Comparison of ENCODE assay signal across 8 cellular contexts in genomic region chr13:110712081-110712848, GRCh38. TPM values are rescaled to one million over a fixed set of nuclear protein-coding genes. Genes with fewer than 3 reads are reported as not detected.
DNase-seq lines count a peak whose midpoint lies in the region; ATAC-seq and TF ChIP-seq lines count a peak whose summit lies in the region.

No MANE protein-coding gene starts in this region.

- no peaks in the 10 kb centered on the region for H3K27me3 Mint-ChIP-seq in nephron (ENCODE audit: low read depth)
- H3K27me3 Mint-ChIP-seq in stimulated activated naive CD8-positive, alpha-beta T cell treated with anti-CD3 and anti-CD28 coated beads, Interleukin-15, Interleukin-2, amounts not matched to agents 100 ng/mL and 50 ng/mL, for 24 hours: no peaks in the 10 kb centered on the region

- peaks cover 9% of the 10 kb centered on the region for H3K4me1 Mint-ChIP-seq in nephron
- peaks cover 17% of the 10 kb centered on the region for H3K4me1 Mint-ChIP-seq in stimulated activated naive CD8-positive, alpha-beta T cell treated with anti-CD3 and anti-CD28 coated beads, Interleukin-15, Interleukin-2, amounts not matched to agents 100 ng/mL and 50 ng/mL, for 24 hours (ENCODE audit: low read depth)

- peak overlapping the region; percentile 98 for H3K9ac ChIP-seq in GM23248

- H3K4me3 ChIP-seq in GM23248: peak overlapping the region; percentile 87
- H3K4me3 ChIP-seq in RWPE2 (ENCODE audit: severe bottlenecking): peak overlapping the region; percentile 72
- H3K4me3 ChIP-seq in fibroblast of the aortic adventitia (ENCODE audit: low read depth, low read length): peak overlapping the region; percentile 92

- peak; percentile 18 for ATAC-seq in RWPE2 (ENCODE audit: low read depth)

- no peaks in the 10 kb centered on the region for H3K36me3 Mint-ChIP-seq in nephron (ENCODE audit: low read depth)
- peaks cover 4% of the 10 kb centered on the region for H3K36me3 Mint-ChIP-seq in stimulated activated naive CD8-positive, alpha-beta T cell treated with anti-CD3 and anti-CD28 coated beads, Interleukin-15, Interleukin-2, amounts not matched to agents 100 ng/mL and 50 ng/mL, for 24 hours (ENCODE audit: low read depth)

- no peaks in the 10 kb centered on the region for H4K20me1 ChIP-seq in GM23248 (ENCODE audit: insufficient read depth)

- peak overlapping the region; percentile 94 to 98 (median 97) for H3K4me3 Mint-ChIP-seq in nephron
- H3K4me3 Mint-ChIP-seq in stimulated activated naive CD8-positive, alpha-beta T cell treated with anti-CD3 and anti-CD28 coated beads, Interleukin-15, Interleukin-2, amounts not matched to agents 100 ng/mL and 50 ng/mL, for 24 hours: peak overlapping the region; percentile 94

- TF ChIP-seq CTCF in RWPE2 (IDR thresholded peaks at IDR 0.05; ENCODE audit: poor library complexity, severe bottlenecking): no peak
- no peak for TF ChIP-seq CTCF in fibroblast of the aortic adventitia (IDR thresholded peaks at IDR 0.05; ENCODE audit: insufficient read depth, low read length)
- TF ChIP-seq CTCF in nephron (IDR thresholded peaks at IDR 0.05; ENCODE audit: unreplicated experiment in 3 of 3): no peak

- H3K9me2 ChIP-seq in GM23248 (ENCODE audit: insufficient read depth): no peaks in the 10 kb centered on the region

- peak overlapping the region; percentile 96 to 100 (median 99) for H3K27ac Mint-ChIP-seq in nephron
- peak overlapping the region; percentile 97 for H3K27ac Mint-ChIP-seq in stimulated activated naive CD8-positive, alpha-beta T cell treated with anti-CD3 and anti-CD28 coated beads, Interleukin-15, Interleukin-2, amounts not matched to agents 100 ng/mL and 50 ng/mL, for 24 hours

- no peaks in the 10 kb centered on the region for H3K9me3 Mint-ChIP-seq in nephron
- no peaks in the 10 kb centered on the region for H3K9me3 Mint-ChIP-seq in stimulated activated naive CD8-positive, alpha-beta T cell treated with anti-CD3 and anti-CD28 coated beads, Interleukin-15, Interleukin-2, amounts not matched to agents 100 ng/mL and 50 ng/mL, for 24 hours

- peak overlapping the region; percentile 86 for H2AFZ ChIP-seq in GM23248

- peaks cover 35% of the 10 kb centered on the region for H3F3A ChIP-seq in GM23248 (ENCODE audit: insufficient read depth)

- H3K4me1 ChIP-seq in GM23248 (ENCODE audit: insufficient read depth) (peaks cover 14% of the 10 kb centered on the region), RWPE2 (ENCODE audit: insufficient read depth, poor library complexity, severe bottlenecking) (peaks cover 4% of the 10 kb centered on the region)

- WGBS in GM23248 (ENCODE audit: low coverage in 1 of 2, low lambda C conversion rate in 2 of 2, missing lambda C conversion rate in 2 of 2), 2 experiments: 1 to 3% methylated on average over 36 to 51 of the region's 58 CpGs

- H3K27me3 ChIP-seq in GM23248 (replicated peaks; ENCODE audit: insufficient read depth): no peaks in the 10 kb centered on the region
- H3K27me3 ChIP-seq in RWPE2 (ENCODE audit: insufficient read depth, poor library complexity, severe bottlenecking): no peaks in the 10 kb centered on the region

- H3K79me2 ChIP-seq in GM23248 (ENCODE audit: insufficient read depth): peaks cover 36% of the 10 kb centered on the region

- H3K27ac ChIP-seq in GM23248 (peak overlapping the region; percentile 98), RWPE2 (ENCODE audit: poor library complexity, severe bottlenecking) (peak overlapping the region; percentile 83)

- in situ Hi-C loops in GM23248 (cut with MboI): no loop called here

- H3K36me3 ChIP-seq in GM23248 (ENCODE audit: low read depth): no peaks in the 10 kb centered on the region
- no peaks in the 10 kb centered on the region for H3K36me3 ChIP-seq in RWPE2 (ENCODE audit: low read depth)

- DNase-seq in Daoy (ENCODE audit: low read depth) (peak; percentile 87), GM23248 (peak; percentile 97), LHCN-M2 (ENCODE audit: low read depth) (peak; percentile 85), RWPE2 (ENCODE audit: low spot score) (peak; percentile 79), activated gamma-delta T cell (lab: John Stamatoyannopoulos, UW) (peak; percentile 85), fibroblast of the aortic adventitia (ENCODE audit: low read depth) (peak; percentile 72)

- peak overlapping the region; percentile 95 for H3K4me2 ChIP-seq in GM23248 (ENCODE audit: unreplicated experiment)

- no peaks in the 10 kb centered on the region for H3K9me3 ChIP-seq in GM23248 (ENCODE audit: low read depth)
- H3K9me3 ChIP-seq in RWPE2 (ENCODE audit: severe bottlenecking): no peaks in the 10 kb centered on the region

RNA-seq across cellular contexts. Expression of gene ING1, which starts 1.2 kb away (rescaled TPM):
- total RNA-seq in Daoy (2014; rRNA removed; shearing (Covaris generic)): 1.9 and 5.7 TPM in 2 replicates
- total RNA-seq in GM23248 (2014; rRNA removed; shearing (Covaris generic)): 7.2 and 8.2 TPM in 2 replicates
- polyA plus RNA-seq in GM23248 (2016; fragmentation: Nextera tagmentation; extraction: Ambion mirVana): 6.5 and 7.2 TPM in 2 replicates
- total RNA-seq in LHCN-M2 (2014; rRNA removed) (7.8 and 14.8 TPM in 2 replicates), fibroblast of the aortic adventitia (ENCODE audit: low replicate concordance) (5.6 and 9.2 TPM in 2 replicates)
- 7.3 TPM for polyA plus RNA-seq in LHCN-M2 (2012)

RNA-seq across cellular contexts. Expression of gene CARS2, which starts 6.3 kb away (rescaled TPM):
- total RNA-seq in Daoy (2014; rRNA removed; shearing (Covaris generic)): 29.1 and 41.5 TPM in 2 replicates
- 74.1 and 75.7 TPM in 2 replicates for total RNA-seq in GM23248 (2014; rRNA removed; shearing (Covaris generic))
- 88.6 and 96.7 TPM in 2 replicates for polyA plus RNA-seq in GM23248 (2016; fragmentation: Nextera tagmentation; extraction: Ambion mirVana)
- total RNA-seq in LHCN-M2 (2014; rRNA removed) (94.8 and 114 TPM in 2 replicates), fibroblast of the aortic adventitia (ENCODE audit: low replicate concordance) (26.2 and 64.7 TPM in 2 replicates)
- polyA plus RNA-seq in LHCN-M2 (2012): 84.8 TPM

Comparison
In these comparisons a context has a peak if more than half of its experiments do, and no peak if none do; other contexts are left out.
1. Peak in every context shown above with its lines: DNase-seq, ATAC-seq, H3K4me3 ChIP-seq and H3K27ac ChIP-seq.